In the genomic region with DNA sequence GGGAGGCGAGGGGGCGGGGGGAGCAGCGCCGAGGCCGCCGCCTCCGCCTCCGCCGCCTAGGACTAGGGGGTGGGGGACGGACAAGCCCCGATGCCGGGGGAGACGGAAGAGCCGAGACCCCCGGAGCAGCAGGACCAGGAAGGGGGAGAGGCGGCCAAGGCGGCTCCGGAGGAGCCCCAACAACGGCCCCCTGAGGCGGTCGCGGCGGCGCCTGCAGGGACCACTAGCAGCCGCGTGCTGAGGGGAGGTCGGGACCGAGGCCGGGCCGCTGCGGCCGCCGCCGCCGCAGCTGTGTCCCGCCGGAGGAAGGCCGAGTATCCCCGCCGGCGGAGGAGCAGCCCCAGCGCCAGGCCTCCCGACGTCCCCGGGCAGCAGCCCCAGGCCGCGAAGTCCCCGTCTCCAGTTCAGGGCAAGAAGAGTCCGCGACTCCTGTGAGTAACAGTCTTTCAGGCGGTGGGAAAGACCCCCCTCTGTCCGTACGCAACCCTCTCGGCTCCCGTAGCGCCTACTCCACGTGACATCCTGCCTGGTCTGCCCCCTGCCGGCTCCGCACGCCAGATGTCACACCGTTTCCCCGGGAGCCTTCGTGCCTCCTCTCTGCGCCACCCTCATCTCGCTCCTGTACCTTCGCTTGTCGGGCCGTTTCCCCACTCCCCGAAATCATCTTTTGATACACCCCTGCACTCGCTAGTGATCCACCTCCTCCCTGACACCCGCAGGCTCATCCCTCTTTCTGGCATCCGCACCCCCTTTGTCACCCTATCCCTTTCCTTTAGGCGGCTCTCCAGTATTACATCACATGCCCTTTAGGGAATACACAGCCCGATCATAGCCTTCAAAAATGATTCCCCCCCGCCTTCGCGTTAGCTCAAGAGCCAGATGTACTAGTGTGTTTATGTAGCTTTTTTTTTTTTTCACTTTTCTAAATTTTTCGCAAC, we compare ENCODE assay signal across 8 cellular contexts. TPM values are rescaled to one million over a fixed set of nuclear protein-coding genes. Genes with fewer than 3 reads are reported as not detected.
DNase-seq lines count a peak whose midpoint lies in the region; ATAC-seq and TF ChIP-seq lines count a peak whose summit lies in the region.

No MANE protein-coding gene starts in this region.

- H3K4me3 Mint-ChIP-seq in activated naive CD8-positive, alpha-beta T cell treated with anti-CD3 and anti-CD28 coated beads for 36 hours = peak overlapping the region; percentile 90

- H3K4me1 ChIP-seq in ovary (ENCODE audit: insufficient read depth) (peaks cover 7% of the 10 kb centered on the region), thyroid gland (peaks cover 24 to 44% of the 10 kb centered on the region in 2 donors)

- H3K27me3 ChIP-seq in ovary (no peaks in the 10 kb centered on the region), thyroid gland (no peaks in the 10 kb centered on the region)

- DNase-seq in NCI-H1092 treated with DMSO at 0.1 percent for 48 hours (lab: John Stamatoyannopoulos, UW) = peak; percentile 96
- DNase-seq in activated naive CD8-positive, alpha-beta T cell treated with anti-CD3 and anti-CD28 coated beads for 36 hours = peak; percentile 91
- DNase-seq in Right ventricle myocardium inferior (ENCODE audit: missing footprints) = peak; percentile 95
- peak; percentile 91 to 94 (median 94) for DNase-seq in ovary
- peak; percentile 92 to 93 for DNase-seq in thyroid gland

- TF ChIP-seq CTCF in ovary (IDR thresholded peaks at IDR 0.05) (peak; percentile 65 to 97 (median 95)), thyroid gland (IDR thresholded peaks at IDR 0.05) (peak; percentile 15 to 90 (median 78))

- peaks cover 6% of the 10 kb centered on the region for H3K27me3 Mint-ChIP-seq in activated naive CD8-positive, alpha-beta T cell treated with anti-CD3 and anti-CD28 coated beads for 36 hours

- peak; percentile 67 for TF ChIP-seq POLR2A in GM10847 (IDR thresholded peaks at IDR 0.05; ENCODE audit: extremely low read depth, insufficient read length)
- TF ChIP-seq POLR2A in ovary (IDR thresholded peaks at IDR 0.05) = no peak
- TF ChIP-seq POLR2A in thyroid gland (IDR thresholded peaks at IDR 0.05) = peak; percentile 42 to 67

- peaks cover 46% of the 10 kb centered on the region for H3K4me1 Mint-ChIP-seq in activated naive CD8-positive, alpha-beta T cell treated with anti-CD3 and anti-CD28 coated beads for 36 hours

- intact Hi-C loops in Right ventricle myocardium inferior (cut with DNase I) (loop anchor here (5.0 kb wide), 3 partner anchors 48 to 867 kb away; partner anchors contain the start of genes FAM111A, MED19 and TMX2), ovary (cut with DNase I) (loop anchor here in 2 of 4 donors (5.0 kb wide), 2 partner anchors 58 to 1152 kb away; partner anchors contain the start of gene SLC43A3 (in 1 of the 2)), thyroid gland (cut with DNase I) (no loop called here)

- no peaks in the 10 kb centered on the region for H3K9me3 Mint-ChIP-seq in activated naive CD8-positive, alpha-beta T cell treated with anti-CD3 and anti-CD28 coated beads for 36 hours

- WGBS in ovary, 3 donors = 0 to 1% (median 0%) methylated on average over 58 to 78 of the region's 78 CpGs
- WGBS in thyroid gland, 2 donors = 0 to 1% methylated on average over 27 to 48 of the region's 78 CpGs

- H3K36me3 ChIP-seq in ovary (no peaks in the 10 kb centered on the region), thyroid gland (no peaks in the 10 kb centered on the region)

- H3K9me3 ChIP-seq in ovary (no peaks in the 10 kb centered on the region), thyroid gland (no peaks in the 10 kb centered on the region)

- H3K4me3 ChIP-seq in ovary (peak overlapping the region; percentile 95), thyroid gland (replicated peaks in 1 of 3) (peak overlapping the region; percentile 80 to 97 (median 81))

- TF ChIP-seq EP300 in ovary (IDR thresholded peaks at IDR 0.05) = peak; percentile 58

- peak; percentile 37 for ATAC-seq in HG02623 (IDR thresholded peaks at IDR 0.05; ENCODE audit: unreplicated experiment)
- ATAC-seq in SK-N-SH treated with all-trans-retinoic acid at 6 μM for 48 hours = peak; percentile 62
- peak; percentile 74 for ATAC-seq in Right ventricle myocardium inferior

- H3K27ac ChIP-seq in ovary (peak overlapping the region; percentile 99 to 100), thyroid gland (peak overlapping the region; percentile 100)

- peaks cover 32% of the 10 kb centered on the region for H3K36me3 Mint-ChIP-seq in activated naive CD8-positive, alpha-beta T cell treated with anti-CD3 and anti-CD28 coated beads for 36 hours

- H3K27ac Mint-ChIP-seq in activated naive CD8-positive, alpha-beta T cell treated with anti-CD3 and anti-CD28 coated beads for 36 hours = peak overlapping the region; percentile 100

TF ChIP-seq in SK-N-SH treated with all-trans-retinoic acid at 6 μM for 48 hours, 23 proteins besides CTCF, POLR2A, EP300 and RAD21:
- no peak for TF ChIP-seq ZC3H10 (CRISPR knock-in tag; IDR thresholded peaks at IDR 0.05)
- TF ChIP-seq POU6F1 (CRISPR knock-in tag; IDR thresholded peaks at IDR 0.05; ENCODE audit: borderline replicate concordance, low read depth) = peak; percentile 68; the same call in 1 of the 2 replicates
TF ChIP-seq in SK-N-SH treated with all-trans-retinoic acid at 6 μM for 48 hours: peak in this region for 1.

RNA-seq across cellular contexts. Expression of gene ZFP91, which starts 0.6 kb away (rescaled TPM):
- total RNA-seq in activated naive CD8-positive, alpha-beta T cell treated with anti-CD3 and anti-CD28 coated beads for 36 hours = 10 to 100 TPM; 52.8 to 54.9 TPM
- total RNA-seq in Right ventricle myocardium inferior = 61.1 TPM
- total RNA-seq in ovary = 10 to 100 TPM; 25.6 to 45.2 (median 39.5) TPM
- 10 to 100 TPM; 19.7 to 55.6 TPM for polyA plus RNA-seq in ovary
- total RNA-seq in thyroid gland = 10 to 100 TPM; 49.8 to 63.7 (median 59.1) TPM

RNA-seq across cellular contexts. Expression of gene LPXN, which starts 3.8 kb away (rescaled TPM):
- total RNA-seq in activated naive CD8-positive, alpha-beta T cell treated with anti-CD3 and anti-CD28 coated beads for 36 hours = 100 to 1,000 TPM; 146 to 147 TPM
- total RNA-seq in Right ventricle myocardium inferior (3.9 TPM), ovary (10 to 100 TPM in 1 of 7 donors, 1 to 10 TPM in 6; 6.5 to 13.9 (median 7.9) TPM), thyroid gland (10 to 100 TPM in 2 of 4 donors, 1 to 10 TPM in 2; 5.8 to 14.4 (median 9.4) TPM)
- 10 to 100 TPM in 1 of 2 donors, 1 to 10 TPM in 1; 7.6 to 19.3 TPM for polyA plus RNA-seq in ovary

RNA-seq across cellular contexts. Expression of gene CNTF, which starts 43.0 kb away (rescaled TPM):
- 1 to 10 TPM; 3.3 TPM for total RNA-seq in activated naive CD8-positive, alpha-beta T cell treated with anti-CD3 and anti-CD28 coated beads for 36 hours
- total RNA-seq in Right ventricle myocardium inferior = 0.70 TPM
- 1 to 10 TPM in 2 of 7 donors, under 1 TPM in 5; 0.33 to 1.1 (median 0.87) TPM for total RNA-seq in ovary
- polyA plus RNA-seq in ovary = 1 to 10 TPM in 1 of 2 donors, under 1 TPM in 1; 0.22 to 2.0 TPM
- total RNA-seq in thyroid gland = 1 to 10 TPM; 1.6 to 5.0 (median 1.7) TPM

Comparison
In these comparisons a context has a peak if more than half of its experiments do, and no peak if none do; other contexts are left out.
1. Peak in every context shown above with its lines: DNase-seq, ATAC-seq, H3K4me3 ChIP-seq and H3K27ac ChIP-seq.
2. RNA of gene LPXN, which starts 3.8 kb away (total RNA-seq): 146 to 147 TPM in activated naive CD8-positive, alpha-beta T cell treated with anti-CD3 and anti-CD28 coated beads for 36 hours; 5.8 to 14.4 TPM in thyroid gland, 6.5 to 13.9 TPM in ovary and 3.9 TPM in Right ventricle myocardium inferior (single experiment); every median in the first group is over 4 times any median in the second.